ENCODE assay signal across 9 cellular contexts in the genomic region with DNA sequence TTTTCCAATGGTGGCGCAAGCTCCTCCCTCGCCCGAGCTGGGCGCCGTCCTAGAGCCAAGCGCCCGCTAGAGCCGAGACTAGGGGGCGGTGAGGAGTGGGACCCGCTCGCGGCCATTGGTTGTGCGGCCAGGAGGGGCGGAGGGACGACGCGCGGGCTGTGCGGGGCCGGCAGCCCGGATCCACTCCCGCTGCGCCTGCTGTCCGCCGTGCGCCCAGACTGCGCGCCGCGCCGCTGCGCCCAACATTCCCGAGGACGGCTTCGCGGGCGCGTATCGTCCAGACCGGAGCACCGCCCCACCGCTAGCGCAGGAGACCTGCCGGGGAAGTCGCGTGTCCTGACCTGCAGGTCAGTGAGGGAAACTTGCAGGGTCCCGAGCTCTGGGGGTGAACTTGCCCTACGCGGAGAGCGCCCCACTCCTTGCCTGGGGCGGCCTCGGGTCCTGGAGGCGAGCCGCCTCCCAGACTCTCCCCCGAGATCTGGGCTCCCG. TPM values are rescaled to one million over a fixed set of nuclear protein-coding genes. Genes with fewer than 3 reads are reported as not detected.
DNase-seq lines count a peak whose midpoint lies in the region; ATAC-seq and TF ChIP-seq lines count a peak whose summit lies in the region.
"Had no signal": no experiment of that assay in that cellular context is flagged by ENCODE, and none has a peak within 500 bp of the region (broad histone marks: within the 10 kb centered on the region; RNA-seq: fewer than 3 reads in every experiment).

A gene (plus strand): TSS at position 183 of the 489 bp plus-strand sequence. CDS start 21,059 bp downstream, outside the sequence.

- peak in 1 of 2 donors; percentile 46 for TF ChIP-seq POLR2A in vagina (IDR thresholded peaks at IDR 0.05)

- intact Hi-C loops in Right ventricle myocardium inferior (cut with DNase I) (loop anchor here (5.0 kb wide), 1 partner anchor 132 kb away; no protein-coding TSS in a partner anchor), cardiac septum (cut with DNase I) (no loop called here), mammary epithelial cell (cut with micrococcal nuclease) (no loop called here), left lung (cut with DNase I) (no loop called here), vagina (cut with DNase I) (no loop called here)

- H3K36me3 ChIP-seq in mammary epithelial cell (ENCODE audit: insufficient read depth, low read length) (no peaks in the 10 kb centered on the region), left lung (no peaks in the 10 kb centered on the region), vagina (no peaks in the 10 kb centered on the region)

- CTCF ChIA-PET in mammary epithelial cell (lab: Charles Lee; ENCODE audit: low non-redundant PET), result no interaction called here

- peak within 1 kb of the TSS; percentile 67 for H3K4me2 ChIP-seq in mammary epithelial cell (ENCODE audit: insufficient read depth, low read depth, low read length)

- no peaks in the 10 kb centered on the region for H3K79me2 ChIP-seq in mammary epithelial cell (ENCODE audit: insufficient read depth, low read length)

- BruUV-seq in mammary epithelial cell (replicated peaks; lab: Mats Ljungman, UMichigan), result no TSS peak

- H3K4me1 ChIP-seq in mammary epithelial cell (ENCODE audit: insufficient read depth, low read length) (peaks cover 3% of the 10 kb centered on the region), left lung (no peaks in the 10 kb centered on the region), vagina (no peaks in the 10 kb centered on the region)

- TF ChIP-seq CTCF in mammary epithelial cell (conservative IDR thresholded peaks at IDR 0.05 in 1 of 2, IDR thresholded peaks at IDR 0.05 in 1 of 2; ENCODE audit: extremely low read depth in 1 of 2, insufficient read depth in 1 of 2, low read depth in 1 of 2, low read length in 2 of 2) (no peak), left lung (IDR thresholded peaks at IDR 0.05) (no peak), vagina (IDR thresholded peaks at IDR 0.05) (no peak)

- H3K27me3 ChIP-seq in mammary epithelial cell (ENCODE audit: insufficient read depth, low read length) (peaks cover 20% of the 10 kb centered on the region), left lung (peaks cover 35 to 52% of the 10 kb centered on the region in 2 donors), vagina (no peaks in the 10 kb centered on the region)

- peak; percentile 95 for ATAC-seq in Right ventricle myocardium inferior
- peak; percentile 84 for ATAC-seq in left lung
- ATAC-seq in GM21723 (IDR thresholded peaks at IDR 0.05; ENCODE audit: unreplicated experiment), result no peak
- ATAC-seq in HG03196 (IDR thresholded peaks at IDR 0.05; ENCODE audit: unreplicated experiment), result no peak

- H3K27ac ChIP-seq in mammary epithelial cell (ENCODE audit: insufficient read depth, low read depth, low read length) (no peak within 1 kb of the TSS), left lung (no peak within 1 kb of the TSS), vagina (no peak within 1 kb of the TSS)
- H3K27ac ChIP-seq: C4-2B had no signal

- DNase-seq in Right ventricle myocardium inferior (ENCODE audit: missing footprints) (peak; percentile 69), cardiac septum (ENCODE audit: low spot score) (no peak), mammary epithelial cell (peak; percentile 27), left lung (peak in 1 of 2 donors; percentile 79), vagina (ENCODE audit: extremely low spot score in 2 of 2) (no peak), amniotic stem cell (lab: John Stamatoyannopoulos, UW) (no peak)

- H3K4me3 ChIP-seq in mammary epithelial cell (replicated peaks in 1 of 3; ENCODE audit: insufficient read depth in 1 of 3, low read depth in 2 of 3, low read length in 3 of 3), result peak within 1 kb of the TSS in 1 of 3 experiments; percentile 30
- peak within 1 kb of the TSS in 1 of 2 donors; percentile 26 for H3K4me3 ChIP-seq in left lung
- H3K4me3 ChIP-seq in vagina, result peak within 1 kb of the TSS; percentile 42 to 53

- H3K9me3 ChIP-seq in mammary epithelial cell (replicated peaks; ENCODE audit: insufficient read depth, low read length) (no peaks in the 10 kb centered on the region), left lung (no peaks in the 10 kb centered on the region), vagina (no peaks in the 10 kb centered on the region)

- no peak within 1 kb of the TSS for H3K9ac ChIP-seq in mammary epithelial cell (ENCODE audit: insufficient read depth, low read length)

- in situ Hi-C loops in mammary epithelial cell (cut with MboI; ENCODE audit: low sequenced_read_pairs in 2 of 2), result no loop called here

- dilution Hi-C loops in mammary epithelial cell (cut with HindIII; ENCODE audit: low sequenced_read_pairs), result no loop called here

- peak within 1 kb of the TSS; percentile 56 for H2AFZ ChIP-seq in mammary epithelial cell (ENCODE audit: low read depth, low read length)

- H4K20me1 ChIP-seq in mammary epithelial cell (ENCODE audit: insufficient read depth, low read length), result no peaks in the 10 kb centered on the region

- no CpG with 5 or more reads among the region's 56 CpGs for WGBS in mammary epithelial cell (ENCODE audit: low coverage, missing lambda C conversion rate)

RNA-seq across cellular contexts. Expression of the gene that starts here (rescaled TPM):
- total RNA-seq in Right ventricle myocardium inferior (2.0 TPM), cardiac septum (not detected), mammary epithelial cell (not detected), left lung (1 to 10 TPM in 1 of 2 donors, under 1 TPM in 1; 0.67 to 2.4 TPM), vagina (16.0 TPM)
- not detected for polyA plus RNA-seq in mammary epithelial cell
- polyA minus RNA-seq in mammary epithelial cell, result not detected

Comparison
In these comparisons a context has a peak if more than half of its experiments do, and no peak if none do; other contexts are left out.
1. Peak in DNase-seq and H3K4me2 ChIP-seq in mammary epithelial cell; RNA of the gene not detected or under 1 TPM.
2. ATAC-seq: peak in Right ventricle myocardium inferior (single experiment) and left lung (single experiment); none in GM21723 (single experiment) and HG03196 (single experiment).